Comparison of ENCODE assay signal across 11 cellular contexts in genomic region chr3:20042331-20042730, GRCh38. TPM values are rescaled to one million over a fixed set of nuclear protein-coding genes. Genes with fewer than 3 reads are reported as not detected.
DNase-seq lines count a peak whose midpoint lies in the region; ATAC-seq lines count a peak whose summit lies in the region.
"Had no signal": no experiment of that assay in that cellular context is flagged by ENCODE, and none has a peak within 500 bp of the region (broad histone marks: within the 10 kb centered on the region; RNA-seq: fewer than 3 reads in every experiment).

No MANE protein-coding gene starts in this region.

- peaks cover 51% of the 10 kb centered on the region for H3K4me1 Mint-ChIP-seq in T-helper 17 cell
- peaks cover 31 to 65% of the 10 kb centered on the region in 2 donors for H3K4me1 Mint-ChIP-seq in stimulated activated naive B cell treated with anti-CD40 and anti-IgM and Interleukin-4, amounts not matched to agents 10 μg/mL and 1 μg/mL and 100 μg/mL, for 72 hours

- H3K9me3 ChIP-seq in T-helper 17 cell (ENCODE audit: control insufficient read depth, low read length, poor library complexity, severe bottlenecking): no peaks in the 10 kb centered on the region

- H3K4me3 Mint-ChIP-seq in T-helper 17 cell: peak overlapping the region; percentile 98
- H3K4me3 Mint-ChIP-seq in stimulated activated naive B cell treated with anti-CD40 and anti-IgM and Interleukin-4, amounts not matched to agents 10 μg/mL and 1 μg/mL and 100 μg/mL, for 72 hours: peak overlapping the region; percentile 87 to 93

- H3K27ac Mint-ChIP-seq in T-helper 17 cell: peak overlapping the region; percentile 99
- H3K27ac Mint-ChIP-seq in stimulated activated naive B cell treated with anti-CD40 and anti-IgM and Interleukin-4, amounts not matched to agents 10 μg/mL and 1 μg/mL and 100 μg/mL, for 72 hours: peak overlapping the region; percentile 92
- H3K27ac Mint-ChIP-seq: endodermal cell had no signal

- H3K27me3 Mint-ChIP-seq in T-helper 17 cell: no peaks in the 10 kb centered on the region
- no peaks in the 10 kb centered on the region for H3K27me3 Mint-ChIP-seq in stimulated activated naive B cell treated with anti-CD40 and anti-IgM and Interleukin-4, amounts not matched to agents 10 μg/mL and 1 μg/mL and 100 μg/mL, for 72 hours

- no peak for ATAC-seq in T-helper 17 cell
- ATAC-seq in stimulated activated naive B cell treated with anti-CD40 and anti-IgM and Interleukin-4, amounts not matched to agents 10 μg/mL and 1 μg/mL and 100 μg/mL, for 72 hours (replicated peaks): no peak

- peaks cover 3% of the 10 kb centered on the region for H3K36me3 Mint-ChIP-seq in T-helper 17 cell (ENCODE audit: low read depth)
- H3K36me3 Mint-ChIP-seq in stimulated activated naive B cell treated with anti-CD40 and anti-IgM and Interleukin-4, amounts not matched to agents 10 μg/mL and 1 μg/mL and 100 μg/mL, for 72 hours: no peaks in the 10 kb centered on the region

- DNase-seq in DMS 273 (lab: John Stamatoyannopoulos, UW; ENCODE audit: unreplicated experiment) (peak; percentile 10), DMS 273 treated with DMSO at 0.1 percent for 48 hours (lab: John Stamatoyannopoulos, UW) (no peak), T-helper 17 cell (no peak), inferior parietal cortex (ENCODE audit: extremely low spot score) (peak; percentile 10), cerebellar nuclear complex (lab: John Stamatoyannopoulos, UW) (no peak)
- DNase-seq in stimulated activated naive B cell treated with anti-CD40 and anti-IgM and Interleukin-4, amounts not matched to agents 10 μg/mL and 1 μg/mL and 100 μg/mL, for 72 hours: no peak
- DNase-seq in activated effector memory CD4-positive, alpha-beta T cell treated with Interleukin-2 at 50 U/mL for 16 hours: no peak
- no peak for DNase-seq in stimulated activated CD4-positive, alpha-beta T cell treated with anti-CD3 and anti-CD28 coated beads, Interleukin-2, amount 100 ng/mL, for 24 hours
- DNase-seq: endodermal cell; NCI-H524 treated with DMSO at 0.1 percent for 48 hours; stimulated activated CD4-positive, alpha-beta T cell treated with anti-CD3 and anti-CD28 coated beads, Interleukin-4, amount 100 ng/mL, for 4 hours had no signal

- no peaks in the 10 kb centered on the region for H3K9me3 Mint-ChIP-seq in stimulated activated naive B cell treated with anti-CD40 and anti-IgM and Interleukin-4, amounts not matched to agents 10 μg/mL and 1 μg/mL and 100 μg/mL, for 72 hours
- H3K9me3 Mint-ChIP-seq: endodermal cell had no signal

RNA-seq across cellular contexts. Expression of gene KAT2B, which starts 2.1 kb away (rescaled TPM):
- total RNA-seq in T-helper 17 cell: 100 to 1,000 TPM; 157 to 161 TPM

RNA-seq across cellular contexts. Expression of gene PP2D1, which starts 30.3 kb away (rescaled TPM):
- total RNA-seq in T-helper 17 cell: not detected
- total RNA-seq: endodermal cell had no signal

Comparison
In these comparisons a context has a peak if more than half of its experiments do, and no peak if none do; other contexts are left out.
1. DNase-seq: peak in DMS 273 (single experiment) and inferior parietal cortex (single experiment); none in DMS 273 treated with DMSO at 0.1 percent for 48 hours (single experiment), T-helper 17 cell (0 of 3), stimulated activated naive B cell treated with anti-CD40 and anti-IgM and Interleukin-4, amounts not matched to agents 10 μg/mL and 1 μg/mL and 100 μg/mL, for 72 hours (single experiment), activated effector memory CD4-positive, alpha-beta T cell treated with Interleukin-2 at 50 U/mL for 16 hours (single experiment), cerebellar nuclear complex (0 of 2) and stimulated activated CD4-positive, alpha-beta T cell treated with anti-CD3 and anti-CD28 coated beads, Interleukin-2, amount 100 ng/mL, for 24 hours (0 of 2).